Comparison of ENCODE assay signal across 16 cellular contexts in the genomic region with DNA sequence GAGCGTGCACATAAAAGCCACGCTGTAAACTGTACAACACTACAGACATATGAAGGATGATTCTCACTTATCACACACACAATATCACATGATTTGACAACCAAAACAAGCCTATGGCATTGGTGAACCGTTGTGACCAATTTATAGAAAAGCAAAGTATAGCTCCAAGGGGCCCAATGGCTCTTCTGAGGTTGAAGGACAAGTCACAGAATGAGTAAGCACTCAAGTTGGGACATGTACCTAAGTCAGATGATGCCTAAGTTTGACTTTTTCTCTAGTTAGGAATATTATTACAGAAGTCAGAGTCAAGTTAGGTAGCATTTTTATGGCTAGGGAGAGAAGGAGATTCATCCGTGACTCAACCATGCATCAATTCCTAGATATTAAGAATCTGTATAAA. TPM values are rescaled to one million over a fixed set of nuclear protein-coding genes. Genes with fewer than 3 reads are reported as not detected.
DNase-seq lines count a peak whose midpoint lies in the region; ATAC-seq and TF ChIP-seq lines count a peak whose summit lies in the region.
"Had no signal": no experiment of that assay in that cellular context is flagged by ENCODE, and none has a peak within 500 bp of the region (broad histone marks: within the 10 kb centered on the region; RNA-seq: fewer than 3 reads in every experiment).

No MANE protein-coding gene starts in this region.

- POLR2A ChIA-PET in RWPE1 (lab: Yijun Ruan, JAX; ENCODE audit: low non-redundant PET), result no interaction called here
- POLR2A ChIA-PET in CD8-positive, alpha-beta T cell (lab: Charles Lee), result interaction anchor here (1.2 kb wide), 1 partner anchor 356 kb away, joined by 3 read pairs; no protein-coding TSS in a partner anchor

- H3K27me3 ChIP-seq in tibial artery, result no peaks in the 10 kb centered on the region
- H3K27me3 ChIP-seq in CD8-positive, alpha-beta T cell (ENCODE audit: insufficient read depth, low read length), result no peaks in the 10 kb centered on the region

- H3K4me3 ChIP-seq in coronary artery (no peak overlapping the region), tibial artery (no peak overlapping the region)
- H3K4me3 ChIP-seq in CD8-positive, alpha-beta T cell (ENCODE audit: low read depth, low read length), result no peak overlapping the region

- ATAC-seq in GM18499 (IDR thresholded peaks at IDR 0.05; ENCODE audit: insufficient read depth, unreplicated experiment) (peak; percentile 84), GM21367 (IDR thresholded peaks at IDR 0.05; ENCODE audit: unreplicated experiment) (peak; percentile 44), HG02938 (IDR thresholded peaks at IDR 0.05; ENCODE audit: unreplicated experiment) (peak; percentile 75)
- no peak for ATAC-seq in CD8-positive, alpha-beta T cell

- no peak overlapping the region for H3K27ac Mint-ChIP-seq in CD8-positive, alpha-beta T cell
- H3K27ac Mint-ChIP-seq: activated B cell treated with CpG ODN at 0.5 μM for 24 hours; activated naive CD8-positive, alpha-beta T cell treated with anti-CD3 and anti-CD28 coated beads for 36 hours had no signal

- no peaks in the 10 kb centered on the region for H3K27me3 Mint-ChIP-seq in CD8-positive, alpha-beta T cell (ENCODE audit: low read depth)
- H3K27me3 Mint-ChIP-seq: activated B cell treated with CpG ODN at 0.5 μM for 24 hours had no signal

- peaks cover 0 to 66% (median 9%) of the 10 kb centered on the region in 4 donors for H3K4me1 ChIP-seq in tibial artery
- H3K4me1 ChIP-seq in CD8-positive, alpha-beta T cell (ENCODE audit: insufficient read depth, low read length), result no peaks in the 10 kb centered on the region

- H3K9me3 ChIP-seq in tibial artery, result no peaks in the 10 kb centered on the region
- H3K9me3 ChIP-seq in CD8-positive, alpha-beta T cell (ENCODE audit: low read length), result no peaks in the 10 kb centered on the region

- intact Hi-C loops in tibial artery (cut with DNase I; ENCODE audit: low total_unique reads), result no loop called here
- intact Hi-C loops in CD8-positive, alpha-beta T cell (cut with DNase I, micrococcal nuclease), result no loop called here

- H3K9me3 Mint-ChIP-seq in CD8-positive, alpha-beta T cell, result no peaks in the 10 kb centered on the region
- H3K9me3 Mint-ChIP-seq: activated B cell treated with CpG ODN at 0.5 μM for 24 hours; activated naive CD8-positive, alpha-beta T cell treated with anti-CD3 and anti-CD28 coated beads for 36 hours; central memory CD8-positive, alpha-beta T cell had no signal

- H3K36me3 Mint-ChIP-seq in CD8-positive, alpha-beta T cell, result no peaks in the 10 kb centered on the region
- H3K36me3 Mint-ChIP-seq: activated naive CD8-positive, alpha-beta T cell treated with anti-CD3 and anti-CD28 coated beads for 36 hours had no signal

- CTCF ChIA-PET in RWPE1 (lab: Yijun Ruan, JAX), result no interaction called here
- CTCF ChIA-PET in CD8-positive, alpha-beta T cell (lab: Charles Lee), result no interaction called here

- H3K27ac ChIP-seq in RWPE1, result no peak overlapping the region
- no peak overlapping the region for H3K27ac ChIP-seq in coronary artery
- H3K27ac ChIP-seq in tibial artery, result no peak overlapping the region
- H3K27ac ChIP-seq in CD8-positive, alpha-beta T cell (ENCODE audit: low read depth, low read length), result no peak overlapping the region
- H3K27ac ChIP-seq: parathyroid adenoma had no signal

- TF ChIP-seq CTCF in RWPE1 (conservative IDR thresholded peaks at IDR 0.05; ENCODE audit: low read depth) (no peak), coronary artery (IDR thresholded peaks at IDR 0.05) (no peak), tibial artery (IDR thresholded peaks at IDR 0.05) (no peak)
- no peak for TF ChIP-seq CTCF in CD8-positive, alpha-beta T cell (IDR thresholded peaks at IDR 0.05)

- H3K36me3 ChIP-seq in tibial artery, result peaks cover 31 to 51% (median 39%) of the 10 kb centered on the region in 3 donors
- no peaks in the 10 kb centered on the region for H3K36me3 ChIP-seq in CD8-positive, alpha-beta T cell (ENCODE audit: insufficient read depth, low read length)

- DNase-seq in RWPE1 (ENCODE audit: low spot score), result peak; percentile 70
- no peak for DNase-seq in coronary artery (ENCODE audit: low spot score)
- no peak for DNase-seq in tibial artery
- no peak for DNase-seq in CD8-positive, alpha-beta T cell
- no peak for DNase-seq in NAMALWA (ENCODE audit: low spot score)
- DNase-seq: activated B cell treated with CpG ODN at 0.5 μM for 24 hours; activated CD8-positive, alpha-beta memory T cell treated with anti-CD3 and anti-CD28 coated beads, Interleukin-2, amount 50 U/mL, for 48 hours; activated naive CD8-positive, alpha-beta T cell treated with anti-CD3 and anti-CD28 coated beads for 36 hours; glutamatergic neuron; NCI-H1048; NCI-H2171 had no signal

- no peak overlapping the region for H3K4me3 Mint-ChIP-seq in CD8-positive, alpha-beta T cell
- H3K4me3 Mint-ChIP-seq: activated B cell treated with CpG ODN at 0.5 μM for 24 hours; activated naive CD8-positive, alpha-beta T cell treated with anti-CD3 and anti-CD28 coated beads for 36 hours; central memory CD8-positive, alpha-beta T cell had no signal

- H3K4me1 Mint-ChIP-seq in CD8-positive, alpha-beta T cell (ENCODE audit: low read depth), result no peaks in the 10 kb centered on the region
- H3K4me1 Mint-ChIP-seq: activated B cell treated with CpG ODN at 0.5 μM for 24 hours; activated naive CD8-positive, alpha-beta T cell treated with anti-CD3 and anti-CD28 coated beads for 36 hours; central memory CD8-positive, alpha-beta T cell had no signal

RNA-seq across cellular contexts. Expression of a gene that starts 45.7 kb away (rescaled TPM):
- total RNA-seq in CD8-positive, alpha-beta T cell, result not detected
- total RNA-seq: activated naive CD8-positive, alpha-beta T cell treated with anti-CD3 and anti-CD28 coated beads for 36 hours had no signal
